ENCODE assay signal across 11 cellular contexts in the genomic region with DNA sequence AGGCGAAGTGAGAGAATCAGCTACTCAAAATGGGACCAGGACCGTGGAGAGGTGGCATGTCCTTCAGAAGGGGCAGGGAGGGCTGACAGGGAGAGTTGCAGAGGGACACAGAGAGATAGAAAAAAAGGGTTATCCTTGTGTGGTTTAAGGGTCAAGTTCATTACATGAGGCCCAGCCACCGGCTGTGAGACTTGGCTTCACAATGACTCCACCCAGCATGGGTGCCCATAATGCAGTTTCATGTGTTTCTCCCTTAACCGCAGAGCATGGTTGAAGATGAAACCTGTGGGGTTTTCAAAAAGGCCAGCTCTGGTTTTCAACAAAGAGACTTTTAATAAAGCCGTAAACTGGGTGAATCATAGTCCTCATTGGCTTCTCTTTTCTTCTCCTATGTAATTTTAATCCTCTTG.
DNase-seq lines count a peak whose midpoint lies in the region; ATAC-seq lines count a peak whose summit lies in the region.
"Had no signal": no experiment of that assay in that cellular context is flagged by ENCODE, and none has a peak within 500 bp of the region (broad histone marks: within the 10 kb centered on the region; RNA-seq: fewer than 3 reads in every experiment).

No MANE protein-coding gene starts in this region.

- no peaks in the 10 kb centered on the region for H3K36me3 Mint-ChIP-seq in T-helper 17 cell (ENCODE audit: low read depth)

- H3K27ac Mint-ChIP-seq in T-helper 17 cell: no peak overlapping the region

- no peaks in the 10 kb centered on the region for H3K9me3 ChIP-seq in T-helper 17 cell (ENCODE audit: control insufficient read depth, low read length, poor library complexity, severe bottlenecking)
- H3K9me3 ChIP-seq: prostate gland, transverse colon had no signal

- ATAC-seq in GM21619 (IDR thresholded peaks at IDR 0.05; ENCODE audit: unreplicated experiment): peak; percentile 96
- ATAC-seq in HG03457 (IDR thresholded peaks at IDR 0.05; ENCODE audit: unreplicated experiment): peak; percentile 83
- no peak for ATAC-seq in T-helper 17 cell

- no peak overlapping the region for H3K4me3 Mint-ChIP-seq in T-helper 17 cell

- H3K27me3 Mint-ChIP-seq in T-helper 17 cell: peaks cover 6% of the 10 kb centered on the region

- peak; percentile 2 for DNase-seq in NCI-H2107 treated with DMSO at 0.1 percent for 48 hours (lab: John Stamatoyannopoulos, UW; ENCODE audit: unreplicated experiment)
- no peak for DNase-seq in NCI-H2107 (lab: John Stamatoyannopoulos, UW)
- no peak for DNase-seq in epithelial cell of prostate (ENCODE audit: low read depth, low spot score)
- no peak for DNase-seq in effector CD8-positive, alpha-beta T cell (lab: John Stamatoyannopoulos, UW)
- no peak for DNase-seq in T-helper 17 cell
- no peak for DNase-seq in NK-92 treated with Interleukin-12 subunit alpha and Interleukin-12 subunit beta, amount 100 ng/mL, for 24 hours (lab: John Stamatoyannopoulos, UW)
- DNase-seq: brain microvascular endothelial cell, transverse colon had no signal

- peak overlapping the region; percentile 73 for H3K27ac ChIP-seq in epithelial cell of prostate
- H3K27ac ChIP-seq: brain microvascular endothelial cell, prostate gland, transverse colon had no signal

- H3K4me1 Mint-ChIP-seq in T-helper 17 cell: peaks cover 4% of the 10 kb centered on the region
